8 cellular contexts compared by ENCODE assay signal in the genomic region with DNA sequence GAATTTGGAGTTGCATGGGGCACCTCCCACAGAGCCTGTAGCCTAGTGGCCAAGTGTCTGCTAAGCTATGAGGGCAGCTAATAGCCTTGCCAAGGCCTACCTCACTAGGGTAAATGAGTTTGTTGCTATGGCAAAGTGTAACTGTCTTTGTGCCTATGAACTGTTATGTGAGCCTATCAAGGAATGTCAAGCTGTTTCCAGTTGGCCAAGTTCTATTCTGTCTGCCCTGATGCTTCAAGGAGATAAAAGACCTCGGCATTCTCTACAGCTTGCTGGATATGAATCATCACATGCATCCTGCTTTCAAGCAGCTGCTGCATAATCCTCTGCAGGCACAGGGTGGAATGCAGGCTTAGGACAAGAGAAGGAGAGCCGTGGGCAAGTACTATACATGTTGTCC.
DNase-seq lines count a peak whose midpoint lies in the region; TF ChIP-seq lines count a peak whose summit lies in the region.

No MANE protein-coding gene starts in this region.

- H3K4me1 ChIP-seq in ACC112 (ENCODE audit: control insufficient read depth, insufficient read depth, low read length, unreplicated experiment) = peaks cover 13% of the 10 kb centered on the region
- H3K4me1 ChIP-seq in adipocyte (ENCODE audit: control insufficient read depth, insufficient read depth, low read length) = no peaks in the 10 kb centered on the region
- no peaks in the 10 kb centered on the region for H3K4me1 ChIP-seq in effector memory CD4-positive, alpha-beta T cell (ENCODE audit: control insufficient read depth, insufficient read depth, low read length, poor library complexity, severe bottlenecking)

- H3K79me2 ChIP-seq in ACC112 (ENCODE audit: control insufficient read depth, insufficient read depth, low read length, unreplicated experiment) = no peaks in the 10 kb centered on the region

- no peak for TF ChIP-seq CTCF in HFF-Myc (IDR thresholded peaks at IDR 0.05; ENCODE audit: low read depth, low read length, missing control alignments)

- peak overlapping the region; percentile 11 for H3K27ac ChIP-seq in ACC112 (ENCODE audit: low read depth, low read length)
- no peak overlapping the region for H3K27ac ChIP-seq in effector memory CD4-positive, alpha-beta T cell (ENCODE audit: insufficient read depth, low read length, poor library complexity, severe bottlenecking)

- no peaks in the 10 kb centered on the region for H3K9me3 ChIP-seq in adipocyte (ENCODE audit: control insufficient read depth, low read length)
- no peaks in the 10 kb centered on the region for H3K9me3 ChIP-seq in effector memory CD4-positive, alpha-beta T cell (ENCODE audit: control insufficient read depth, low read length)

- H3K27me3 ChIP-seq in ACC112 (ENCODE audit: insufficient read depth, low read length) (no peaks in the 10 kb centered on the region), adipocyte (replicated peaks; ENCODE audit: control insufficient read depth, insufficient read depth, low read length) (no peaks in the 10 kb centered on the region)
- no peaks in the 10 kb centered on the region for H3K27me3 ChIP-seq in effector memory CD4-positive, alpha-beta T cell (replicated peaks; ENCODE audit: control insufficient read depth, insufficient read depth, low read length, poor library complexity, severe bottlenecking)

- no peak overlapping the region for H2AFZ ChIP-seq in ACC112 (ENCODE audit: low read length, unreplicated experiment)

- H3K4me3 ChIP-seq in ACC112 (ENCODE audit: low read depth, low read length) (no peak overlapping the region), HFF-Myc (replicated peaks; ENCODE audit: low read depth, low read length) (no peak overlapping the region), adipocyte (ENCODE audit: low read length) (no peak overlapping the region)
- no peak overlapping the region for H3K4me3 ChIP-seq in effector memory CD4-positive, alpha-beta T cell (ENCODE audit: insufficient read depth, low read depth, low read length, poor library complexity, severe bottlenecking)

- no peak overlapping the region for H3K9ac ChIP-seq in adipocyte (ENCODE audit: low read length)

- H3K36me3 ChIP-seq in ACC112 (ENCODE audit: insufficient read depth, low read length) (no peaks in the 10 kb centered on the region), adipocyte (ENCODE audit: control insufficient read depth, insufficient read depth, low read length, severe bottlenecking) (no peaks in the 10 kb centered on the region)
- H3K36me3 ChIP-seq in effector memory CD4-positive, alpha-beta T cell (ENCODE audit: control insufficient read depth, insufficient read depth, low read length) = no peaks in the 10 kb centered on the region

- DNase-seq in HFF-Myc (ENCODE audit: extremely low read depth, low read depth) (peak; percentile 93), adipocyte (ENCODE audit: low read depth) (peak; percentile 94), hepatic stellate cell (ENCODE audit: low spot score) (peak; percentile 88), mucosa of gallbladder (ENCODE audit: low spot score) (no peak)
- DNase-seq in activated naive CD4-positive, alpha-beta T cell treated with Interleukin-2 at 50 U/mL for 16 hours = no peak
- no peak for DNase-seq in effector memory CD4-positive, alpha-beta T cell
- DNase-seq in activated CD4-positive, CD25-positive, alpha-beta regulatory T cell treated with anti-CD3 and anti-CD28 coated beads, Interleukin-2, amount 50 U/mL, for 72 hours = no peak

Comparison
In these comparisons a context has a peak if more than half of its experiments do, and no peak if none do; other contexts are left out.
1. DNase-seq: peak in HFF-Myc (single experiment), adipocyte (single experiment) and hepatic stellate cell (single experiment); none in mucosa of gallbladder (single experiment), activated naive CD4-positive, alpha-beta T cell treated with Interleukin-2 at 50 U/mL for 16 hours (single experiment), effector memory CD4-positive, alpha-beta T cell (0 of 3) and activated CD4-positive, CD25-positive, alpha-beta regulatory T cell treated with anti-CD3 and anti-CD28 coated beads, Interleukin-2, amount 50 U/mL, for 72 hours (single experiment).